8 cellular contexts compared by ENCODE assay signal in the genomic region with DNA sequence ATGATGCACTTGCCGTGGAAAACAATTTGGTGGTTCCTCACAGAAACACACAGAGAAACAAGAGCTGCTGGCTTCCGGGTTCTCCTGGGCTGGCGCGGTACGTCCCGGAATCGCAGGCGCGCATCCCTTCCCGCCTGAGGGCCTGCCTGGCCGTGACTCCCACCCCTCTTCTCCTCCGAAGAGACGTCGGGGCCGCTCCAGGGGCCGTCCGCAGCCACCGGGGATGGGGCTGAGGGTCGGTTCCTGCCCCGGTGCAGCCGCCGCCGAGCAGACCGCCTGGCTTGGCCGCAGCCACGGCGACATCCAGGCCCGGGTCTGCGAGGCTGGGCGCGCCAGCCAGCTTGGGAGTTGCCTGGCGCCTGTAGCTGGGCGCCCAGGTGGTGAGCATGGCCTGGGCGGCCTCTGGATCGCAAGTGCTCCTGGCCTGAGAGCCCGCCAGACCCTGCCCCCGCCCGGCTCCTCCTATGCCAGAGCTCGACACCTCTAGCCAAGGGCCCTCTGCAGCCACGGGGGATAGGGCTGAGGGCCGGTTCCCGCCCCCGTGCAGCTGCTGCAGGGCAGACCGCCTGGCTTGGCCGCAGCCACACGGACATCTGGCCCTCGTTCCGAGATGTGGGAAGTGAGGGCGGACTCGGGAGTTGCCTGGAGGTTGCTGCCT.
DNase-seq lines count a peak whose midpoint lies in the region; ATAC-seq and TF ChIP-seq lines count a peak whose summit lies in the region.
"Not testable (repeated sequence)": the region's sequence is repeated elsewhere in the genome, so short reads cannot be mapped to it uniquely, and the experiment has no call there.

No MANE protein-coding gene starts in this region.

- CTCF ChIA-PET in Caco-2 (lab: Charles Lee): not testable (repeated sequence)

- DNase-seq in Caco-2 (peak in 1 of 2 experiments; percentile 23), RPMI8226 (peak; percentile 18), foreskin keratinocyte (peak in 1 of 2 donors; percentile 11)
- DNase-seq in activated naive CD4-positive, alpha-beta T cell treated with anti-CD3 and anti-CD28 coated beads, Interleukin-2, amount 50 U/mL, for 72 hours (ENCODE audit: low spot score in 2 of 2): peak; percentile 56 to 68
- DNase-seq in natural killer cell treated with Interleukin-12 subunit alpha and Interleukin-12 subunit beta and Interleukin-15 and Interleukin-18, amount 100 ng/mL, for 72 hours (ENCODE audit: low spot score): not testable (repeated sequence)
- peak; percentile 33 for DNase-seq in stimulated activated naive CD8-positive, alpha-beta T cell treated with anti-CD3 and anti-CD28 coated beads, Interleukin-15, Interleukin-2, amounts not matched to agents 100 U/mL and 50 U/mL, for 24 hours

- not testable (repeated sequence) for H3K36me3 Mint-ChIP-seq in Caco-2 (ENCODE audit: insufficient read depth, unreplicated experiment); activated naive CD4-positive, alpha-beta T cell treated with anti-CD3 and anti-CD28 coated beads, Interleukin-2, amount 50 U/mL, for 72 hours; natural killer cell treated with Interleukin-12 subunit alpha and Interleukin-12 subunit beta and Interleukin-15 and Interleukin-18, amount 100 ng/mL, for 72 hours

- not testable (repeated sequence) for H3K36me3 ChIP-seq in Caco-2 (ENCODE audit: control insufficient read depth, insufficient read depth, low read length)

- H3K9me3 ChIP-seq in Caco-2: not testable (repeated sequence)

- not testable (repeated sequence) for BruUV-seq in Caco-2 (replicated peaks; lab: Mats Ljungman, UMichigan)

- H3K4me3 Mint-ChIP-seq in Caco-2 (ENCODE audit: unreplicated experiment): not testable (repeated sequence)
- peak overlapping the region; percentile 48 for H3K4me3 Mint-ChIP-seq in natural killer cell treated with Interleukin-12 subunit alpha and Interleukin-12 subunit beta and Interleukin-15 and Interleukin-18, amount 100 ng/mL, for 72 hours

- TF ChIP-seq CTCF in Caco-2 (IDR thresholded peaks at IDR 0.05; ENCODE audit: insufficient read depth in 1 of 2, low read depth in 1 of 2, low read length in 1 of 2, severe bottlenecking in 1 of 2, unreplicated experiment in 1 of 2); foreskin keratinocyte (conservative IDR thresholded peaks at IDR 0.05): not testable (repeated sequence)

- ATAC-seq in GM19467 (IDR thresholded peaks at IDR 0.05; ENCODE audit: unreplicated experiment) (peak; percentile 19), HG03066 (IDR thresholded peaks at IDR 0.05; ENCODE audit: low read depth, unreplicated experiment) (peak; percentile 28), foreskin keratinocyte (peak; percentile 31)
- ATAC-seq in activated naive CD4-positive, alpha-beta T cell treated with anti-CD3 and anti-CD28 coated beads, Interleukin-2, amount 50 U/mL, for 72 hours: peak in 1 of 2 donors; percentile 4
- ATAC-seq in natural killer cell treated with Interleukin-12 subunit alpha and Interleukin-12 subunit beta and Interleukin-15 and Interleukin-18, amount 100 ng/mL, for 72 hours; stimulated activated naive CD8-positive, alpha-beta T cell treated with anti-CD3 and anti-CD28 coated beads, Interleukin-15, Interleukin-2, amounts not matched to agents 100 U/mL and 50 U/mL, for 24 hours: not testable (repeated sequence)

- H3K27me3 Mint-ChIP-seq in Caco-2 (ENCODE audit: insufficient read depth, unreplicated experiment): not testable (repeated sequence)
- peaks cover 10 to 18% of the 10 kb centered on the region in 2 donors for H3K27me3 Mint-ChIP-seq in natural killer cell treated with Interleukin-12 subunit alpha and Interleukin-12 subunit beta and Interleukin-15 and Interleukin-18, amount 100 ng/mL, for 72 hours

- H3K27me3 ChIP-seq in Caco-2 (replicated peaks; ENCODE audit: control insufficient read depth, insufficient read depth, low read length); foreskin keratinocyte: not testable (repeated sequence)

- not testable (repeated sequence) for H3K27ac Mint-ChIP-seq in Caco-2 (ENCODE audit: unreplicated experiment); activated naive CD4-positive, alpha-beta T cell treated with anti-CD3 and anti-CD28 coated beads, Interleukin-2, amount 50 U/mL, for 72 hours; natural killer cell treated with Interleukin-12 subunit alpha and Interleukin-12 subunit beta and Interleukin-15 and Interleukin-18, amount 100 ng/mL, for 72 hours

- POLR2A ChIA-PET in Caco-2 (lab: Charles Lee): not testable (repeated sequence)

- H3K27ac ChIP-seq in foreskin keratinocyte: not testable (repeated sequence)

- H3K4me1 Mint-ChIP-seq in Caco-2 (ENCODE audit: low read depth, unreplicated experiment); natural killer cell treated with Interleukin-12 subunit alpha and Interleukin-12 subunit beta and Interleukin-15 and Interleukin-18, amount 100 ng/mL, for 72 hours (ENCODE audit: low read depth in 2 of 2): not testable (repeated sequence)

- H3K4me1 ChIP-seq in Caco-2, foreskin keratinocyte: not testable (repeated sequence)

- H3K4me3 ChIP-seq in Caco-2 (ENCODE audit: low read depth, low read length): peak overlapping the region; percentile 25

- intact Hi-C loops in Caco-2 (cut with micrococcal nuclease; ENCODE audit: unreplicated experiment): not testable (repeated sequence)

- not testable (repeated sequence) for H3K9me3 Mint-ChIP-seq in Caco-2 (ENCODE audit: unreplicated experiment); activated naive CD4-positive, alpha-beta T cell treated with anti-CD3 and anti-CD28 coated beads, Interleukin-2, amount 50 U/mL, for 72 hours; natural killer cell treated with Interleukin-12 subunit alpha and Interleukin-12 subunit beta and Interleukin-15 and Interleukin-18, amount 100 ng/mL, for 72 hours
